Comparison of ENCODE assay signal across 17 cellular contexts in the genomic region with DNA sequence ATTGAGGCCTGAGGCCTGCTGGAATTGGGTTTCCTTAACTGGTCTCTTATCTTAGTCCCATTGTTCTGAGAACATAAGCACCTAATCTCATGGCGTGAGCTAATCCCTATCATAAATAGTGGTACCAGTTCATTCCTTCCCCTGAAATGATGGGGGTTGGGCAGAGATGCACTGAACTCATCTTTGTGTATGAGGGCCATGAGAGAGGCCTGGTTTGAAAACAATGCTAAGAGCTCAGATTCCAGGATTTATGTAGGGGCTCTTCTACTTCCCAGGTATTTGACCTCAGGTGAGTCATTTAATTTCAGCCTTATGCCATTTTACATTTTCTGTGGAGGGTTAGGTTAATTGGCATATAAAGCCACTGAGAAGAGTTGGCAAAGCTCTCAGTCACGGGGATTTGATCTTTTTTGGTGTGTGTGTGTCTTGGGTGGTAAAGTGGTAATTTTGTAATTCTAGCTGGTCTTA. TPM values are rescaled to one million over a fixed set of nuclear protein-coding genes. Genes with fewer than 3 reads are reported as not detected.
DNase-seq lines count a peak whose midpoint lies in the region.
"Had no signal": no experiment of that assay in that cellular context is flagged by ENCODE, and none has a peak within 500 bp of the region (broad histone marks: within the 10 kb centered on the region; RNA-seq: fewer than 3 reads in every experiment).

No MANE protein-coding gene starts in this region.

- H3K4ac ChIP-seq in mesendoderm (ENCODE audit: low read depth, low read length) = no peak overlapping the region

- H3K23ac ChIP-seq in mesendoderm (ENCODE audit: low read length) = no peak overlapping the region

- H2BK5ac ChIP-seq in mesendoderm (ENCODE audit: low read length) = no peak overlapping the region

- H3K4me1 ChIP-seq in mesendoderm (ENCODE audit: control insufficient read depth, low read depth, low read length) = peaks cover 4% of the 10 kb centered on the region
- H3K4me1 ChIP-seq: breast epithelium had no signal

- no peak overlapping the region for H3K4me3 ChIP-seq in mesendoderm (ENCODE audit: low read length)
- H3K4me3 ChIP-seq: breast epithelium, gastrocnemius medialis, Peyer's patch, stomach had no signal

- peak overlapping the region; percentile 19 for H3K27ac Mint-ChIP-seq in T-helper 1 cell treated with Interleukin-12 subunit alpha and Interleukin-12 subunit beta and Interleukin-4 antibody, amounts not matched to agents 30 μg/mL and 1 μg/mL, for 36 hours
- peak overlapping the region; percentile 78 for H3K27ac Mint-ChIP-seq in activated naive CD8-positive, alpha-beta T cell
- H3K27ac Mint-ChIP-seq: activated CD4-positive, alpha-beta T cell treated with anti-CD3 and anti-CD28 coated beads, Interleukin-2, amount 10 ng/mL, durations not matched to agents 24 days and 14 days had no signal

- H4K5ac ChIP-seq in mesendoderm (ENCODE audit: low read length) = no peak overlapping the region

- H3K79me1 ChIP-seq in mesendoderm (ENCODE audit: low read length) = peaks cover 2% of the 10 kb centered on the region

- H3K36me3 ChIP-seq in mesendoderm (ENCODE audit: control insufficient read depth, insufficient read depth, low read length) = peaks cover 14% of the 10 kb centered on the region
- H3K36me3 ChIP-seq: breast epithelium had no signal

- peaks cover 18% of the 10 kb centered on the region for H3K79me2 ChIP-seq in mesendoderm (ENCODE audit: control insufficient read depth, insufficient read depth, low read length)

- H2BK15ac ChIP-seq in mesendoderm (replicated peaks; ENCODE audit: low read depth) = no peak overlapping the region

- no peaks in the 10 kb centered on the region for H3K9me3 Mint-ChIP-seq in T-helper 1 cell treated with Interleukin-12 subunit alpha and Interleukin-12 subunit beta and Interleukin-4 antibody, amounts not matched to agents 30 μg/mL and 1 μg/mL, for 36 hours
- no peaks in the 10 kb centered on the region for H3K9me3 Mint-ChIP-seq in activated naive CD8-positive, alpha-beta T cell (ENCODE audit: low read depth)
- H3K9me3 Mint-ChIP-seq: activated CD4-positive, alpha-beta T cell treated with anti-CD3 and anti-CD28 coated beads, Interleukin-2, amount 10 ng/mL, durations not matched to agents 24 days and 14 days had no signal

- H3K4me2 ChIP-seq in mesendoderm (ENCODE audit: low read length) = no peak overlapping the region

- DNase-seq in T-helper 1 cell (no peak), HT-29 (ENCODE audit: low spot score) (peak; percentile 21), mesendoderm (peak; percentile 56), foreskin melanocyte (no peak), AG08396 (ENCODE audit: low spot score) (no peak), NCI-H226 (no peak)
- DNase-seq: activated CD4-positive, alpha-beta T cell treated with anti-CD3 and anti-CD28 coated beads, Interleukin-2, amount 10 ng/mL, durations not matched to agents 24 days and 14 days; activated effector memory CD4-positive, alpha-beta T cell treated with Interleukin-2 at 50 U/mL for 16 hours; effector CD8-positive, alpha-beta T cell; gastrocnemius medialis; NCI-H146; NCI-H510A treated with DMSO at 0.1 percent for 48 hours; Peyer's patch; stomach had no signal

- H3K56ac ChIP-seq in mesendoderm (ENCODE audit: low read length) = no peak overlapping the region

- no peak overlapping the region for H3K27ac ChIP-seq in mesendoderm (ENCODE audit: low read depth, low read length)
- H3K27ac ChIP-seq: breast epithelium, gastrocnemius medialis, Peyer's patch, stomach had no signal

- no peak overlapping the region for H4K8ac ChIP-seq in mesendoderm (ENCODE audit: low read depth, low read length)

- no peak overlapping the region for H2AK5ac ChIP-seq in mesendoderm (ENCODE audit: low read length)

- no CpG with 5 or more reads among the region's 2 CpGs for WGBS in mesendoderm (ENCODE audit: extremely low coverage, insufficient coverage, low lambda C conversion rate)

- no peaks in the 10 kb centered on the region for H3K27me3 Mint-ChIP-seq in T-helper 1 cell treated with Interleukin-12 subunit alpha and Interleukin-12 subunit beta and Interleukin-4 antibody, amounts not matched to agents 30 μg/mL and 1 μg/mL, for 36 hours (ENCODE audit: low read depth)
- H3K27me3 Mint-ChIP-seq in activated naive CD8-positive, alpha-beta T cell = no peaks in the 10 kb centered on the region
- H3K27me3 Mint-ChIP-seq: activated CD4-positive, alpha-beta T cell treated with anti-CD3 and anti-CD28 coated beads, Interleukin-2, amount 10 ng/mL, durations not matched to agents 24 days and 14 days had no signal

- peak overlapping the region; percentile 2 for H3K4me3 Mint-ChIP-seq in T-helper 1 cell treated with Interleukin-12 subunit alpha and Interleukin-12 subunit beta and Interleukin-4 antibody, amounts not matched to agents 30 μg/mL and 1 μg/mL, for 36 hours
- peak overlapping the region; percentile 96 for H3K4me3 Mint-ChIP-seq in activated naive CD8-positive, alpha-beta T cell
- H3K4me3 Mint-ChIP-seq: activated CD4-positive, alpha-beta T cell treated with anti-CD3 and anti-CD28 coated beads, Interleukin-2, amount 10 ng/mL, durations not matched to agents 24 days and 14 days had no signal

- H3K4me1 Mint-ChIP-seq in T-helper 1 cell treated with Interleukin-12 subunit alpha and Interleukin-12 subunit beta and Interleukin-4 antibody, amounts not matched to agents 30 μg/mL and 1 μg/mL, for 36 hours (ENCODE audit: low read depth) = peaks cover 17% of the 10 kb centered on the region
- H3K4me1 Mint-ChIP-seq in activated naive CD8-positive, alpha-beta T cell (ENCODE audit: low read depth) = peaks cover 25% of the 10 kb centered on the region

- H3K36me3 Mint-ChIP-seq in T-helper 1 cell treated with Interleukin-12 subunit alpha and Interleukin-12 subunit beta and Interleukin-4 antibody, amounts not matched to agents 30 μg/mL and 1 μg/mL, for 36 hours (ENCODE audit: low read depth) = peaks cover 38% of the 10 kb centered on the region
- H3K36me3 Mint-ChIP-seq in activated naive CD8-positive, alpha-beta T cell = peaks cover 3% of the 10 kb centered on the region

- no peak overlapping the region for H3K18ac ChIP-seq in mesendoderm (ENCODE audit: low read length)

- H2BK120ac ChIP-seq in mesendoderm (ENCODE audit: low read depth, low read length) = no peak overlapping the region

- no peaks in the 10 kb centered on the region for H3K27me3 ChIP-seq in mesendoderm (ENCODE audit: insufficient read depth, low read length, poor library complexity)
- H3K27me3 ChIP-seq: breast epithelium, gastrocnemius medialis, Peyer's patch, stomach had no signal

- no peak overlapping the region for H3K9ac ChIP-seq in mesendoderm (ENCODE audit: low read length)

RNA-seq across cellular contexts. Expression of a gene that starts 4.4 kb away (rescaled TPM):
- total RNA-seq in HT-29 (2014; rRNA removed; shearing (Covaris generic)) = 134 and 135 TPM in 2 replicates
- polyA plus RNA-seq in mesendoderm (2013, experiment 1 of 2) = 275 TPM
- 282 TPM for polyA plus RNA-seq in mesendoderm (2013, experiment 2 of 2)

RNA-seq across cellular contexts. Expression of a gene that starts 18.6 kb away (rescaled TPM):
- total RNA-seq in HT-29 (2014; rRNA removed; shearing (Covaris generic)) = 120 and 165 TPM in 2 replicates
- polyA plus RNA-seq in mesendoderm (2013, experiment 1 of 2) = 8.9 TPM
- polyA plus RNA-seq in mesendoderm (2013, experiment 2 of 2) = 8.7 TPM

RNA-seq across cellular contexts. Expression of a gene that starts 39.2 kb away (rescaled TPM):
- total RNA-seq in HT-29 (2014; rRNA removed; shearing (Covaris generic)) = 5.6 and 10.5 TPM in 2 replicates
- 4.4 TPM for polyA plus RNA-seq in mesendoderm (2013, experiment 1 of 2)
- 4.6 TPM for polyA plus RNA-seq in mesendoderm (2013, experiment 2 of 2)

RNA-seq across cellular contexts. Expression of a gene that starts 57.1 kb away (rescaled TPM):
- total RNA-seq in HT-29 (2014; rRNA removed; shearing (Covaris generic)) = 285 and 311 TPM in 2 replicates
- 81.5 TPM for polyA plus RNA-seq in mesendoderm (2013, experiment 1 of 2)
- 84.1 TPM for polyA plus RNA-seq in mesendoderm (2013, experiment 2 of 2)

Comparison
In these comparisons a context has a peak if more than half of its experiments do, and no peak if none do; other contexts are left out.
1. DNase-seq: peak in HT-29 (single experiment) and mesendoderm (single experiment); none in T-helper 1 cell (0 of 5), foreskin melanocyte (single experiment), AG08396 (single experiment) and NCI-H226 (single experiment).